ENCODE assay signal across 1 cellular context in genomic region chr17:58427807-58428206, GRCh38.
A peak's percentile ranks its signal among the peaks of the same experiment; 100 is the strongest.
TF ChIP-seq lines count a peak whose summit lies in the region.

No MANE protein-coding gene starts in this region.

TF ChIP-seq in GM12878, 131 proteins besides CTCF, POLR2A, EP300 and RAD21:
- TF ChIP-seq BRCA1 (IDR thresholded peaks at IDR 0.05; ENCODE audit: low read depth, low read length), result no peak
- TF ChIP-seq, protein P1, sequence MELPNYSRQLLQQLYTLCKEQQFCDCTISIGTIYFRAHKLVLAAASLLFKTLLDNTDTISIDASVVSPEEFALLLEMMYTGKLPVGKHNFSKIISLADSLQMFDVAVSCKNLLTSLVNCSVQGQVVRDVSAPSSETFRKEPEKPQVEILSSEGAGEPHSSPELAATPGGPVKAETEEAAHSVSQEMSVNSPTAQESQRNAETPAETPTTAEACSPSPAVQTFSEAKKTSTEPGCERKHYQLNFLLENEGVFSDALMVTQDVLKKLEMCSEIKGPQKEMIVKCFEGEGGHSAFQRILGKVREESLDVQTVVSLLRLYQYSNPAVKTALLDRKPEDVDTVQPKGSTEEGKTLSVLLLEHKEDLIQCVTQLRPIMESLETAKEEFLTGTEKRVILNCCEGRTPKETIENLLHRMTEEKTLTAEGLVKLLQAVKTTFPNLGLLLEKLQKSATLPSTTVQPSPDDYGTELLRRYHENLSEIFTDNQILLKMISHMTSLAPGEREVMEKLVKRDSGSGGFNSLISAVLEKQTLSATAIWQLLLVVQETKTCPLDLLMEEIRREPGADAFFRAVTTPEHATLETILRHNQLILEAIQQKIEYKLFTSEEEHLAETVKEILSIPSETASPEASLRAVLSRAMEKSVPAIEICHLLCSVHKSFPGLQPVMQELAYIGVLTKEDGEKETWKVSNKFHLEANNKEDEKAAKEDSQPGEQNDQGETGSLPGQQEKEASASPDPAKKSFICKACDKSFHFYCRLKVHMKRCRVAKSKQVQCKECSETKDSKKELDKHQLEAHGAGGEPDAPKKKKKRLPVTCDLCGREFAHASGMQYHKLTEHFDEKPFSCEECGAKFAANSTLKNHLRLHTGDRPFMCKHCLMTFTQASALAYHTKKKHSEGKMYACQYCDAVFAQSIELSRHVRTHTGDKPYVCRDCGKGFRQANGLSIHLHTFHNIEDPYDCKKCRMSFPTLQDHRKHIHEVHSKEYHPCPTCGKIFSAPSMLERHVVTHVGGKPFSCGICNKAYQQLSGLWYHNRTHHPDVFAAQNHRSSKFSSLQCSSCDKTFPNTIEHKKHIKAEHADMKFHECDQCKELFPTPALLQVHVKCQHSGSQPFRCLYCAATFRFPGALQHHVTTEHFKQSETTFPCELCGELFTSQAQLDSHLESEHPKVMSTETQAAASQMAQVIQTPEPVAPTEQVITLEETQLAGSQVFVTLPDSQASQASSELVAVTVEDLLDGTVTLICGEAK (IDR thresholded peaks at IDR 0.05; ENCODE audit: borderline replicate concordance), result peak; percentile 66
- TF ChIP-seq CEBPB (IDR thresholded peaks at IDR 0.05; ENCODE audit: borderline replicate concordance in 1 of 2, low read depth in 2 of 2, low read length in 2 of 2), result no peak
- TF ChIP-seq ZBTB4 (CRISPR knock-in tag; IDR thresholded peaks at IDR 0.05), result no peak
- TF ChIP-seq RBBP5 (conservative IDR thresholded peaks at IDR 0.05), result no peak
TF ChIP-seq in GM12878: peak in this region for 1.
